Comparison of ENCODE assay signal across 13 cellular contexts in genomic region chr12:66003951-66004350, GRCh38.
"Had no signal": no experiment of that assay in that cellular context is flagged by ENCODE, and none has a peak within 500 bp of the region (broad histone marks: within the 10 kb centered on the region; RNA-seq: fewer than 3 reads in every experiment).

No MANE protein-coding gene starts in this region.

- H3K36me3 ChIP-seq: colonic mucosa, heart left ventricle, tibial artery had no signal

- H3K4me2 ChIP-seq: smooth muscle cell had no signal

- H3K4me1 ChIP-seq: colonic mucosa had no signal

- H3K9me3 ChIP-seq: colonic mucosa, heart left ventricle, tibial artery had no signal

- H3K27me3 ChIP-seq: colonic mucosa, foreskin keratinocyte, heart left ventricle, tibial artery had no signal

- H3K4me3 ChIP-seq: colonic mucosa, heart left ventricle, smooth muscle cell, tibial artery had no signal

- H3K27ac ChIP-seq: colonic mucosa, foreskin keratinocyte, heart left ventricle, tibial artery had no signal

- DNase-seq: activated CD4-positive, alpha-beta T cell treated with anti-CD3 and anti-CD28 coated beads, Interleukin-2, amount 10 ng/mL, durations not matched to agents 24 days and 14 days; activated naive CD4-positive, alpha-beta T cell treated with anti-CD3 and anti-CD28 coated beads, Interleukin-2, amount 10 ng/mL, durations not matched to agents 7 days and 5 days; caudate nucleus; colonic mucosa; foreskin keratinocyte; heart left ventricle; occipital lobe; right cardiac atrium; tibial artery had no signal

- ATAC-seq: foreskin keratinocyte; natural killer cell treated with Interleukin-12 subunit alpha and Interleukin-12 subunit beta and Interleukin-15 and Interleukin-18, amount 100 ng/mL, for 72 hours; stimulated activated effector memory CD8-positive, alpha-beta T cell treated with anti-CD3 and anti-CD28 coated beads, Interleukin-12 subunit alpha, Interleukin-12 subunit beta, amount 100 ng/mL, for 72 hours; WTC11 had no signal
